7 cellular contexts compared by ENCODE assay signal in genomic region chr16:3282747-3283524, GRCh38. TPM values are rescaled to one million over a fixed set of nuclear protein-coding genes. Genes with fewer than 3 reads are reported as not detected.
DNase-seq lines count a peak whose midpoint lies in the region; ATAC-seq, FAIRE-seq and TF ChIP-seq lines count a peak whose summit lies in the region.

TSS of gene ZNF263 (plus strand) at chr16:3283491. CDS start at chr16:3283819, 328 bp downstream.

- 0 to 1% methylated on average over 21 to 68 of the region's 70 CpGs for WGBS in body of pancreas, 2 donors
- 0% methylated on average over 70 of the region's 70 CpGs for WGBS in sigmoid colon, 2 donors

- H3K36me3 ChIP-seq in body of pancreas (replicated peaks in 1 of 2; ENCODE audit: insufficient read depth in 1 of 2, low read depth in 2 of 2): peaks cover 0 to 6% of the 10 kb centered on the region in 2 donors
- peaks cover 0 to 25% (median 17%) of the 10 kb centered on the region in 4 donors for H3K36me3 ChIP-seq in sigmoid colon

- H3K9me3 ChIP-seq in body of pancreas (peaks cover 0 to 3% (median 0%) of the 10 kb centered on the region in 3 donors), sigmoid colon (peaks cover 0 to 6% (median 0%) of the 10 kb centered on the region in 4 donors)

- FAIRE-seq in TTC549 (lab: Jason Lieb, UNC): peak; percentile 90

- H3K27me3 ChIP-seq in body of pancreas (no peaks in the 10 kb centered on the region), sigmoid colon (no peaks in the 10 kb centered on the region)

- TF ChIP-seq CTCF in body of pancreas (IDR thresholded peaks at IDR 0.05): peak in 3 of 7 experiments; percentile 3 to 37 (median 13)
- TF ChIP-seq CTCF in sigmoid colon (IDR thresholded peaks at IDR 0.05): no peak

- H3K27ac ChIP-seq in body of pancreas (peak within 1 kb of the TSS; percentile 98 to 100 (median 100)), sigmoid colon (peak within 1 kb of the TSS; percentile 94 to 100 (median 99))

- TF ChIP-seq EP300 in sigmoid colon (IDR thresholded peaks at IDR 0.05): peak in 1 of 4 donors; percentile 28

- peak; percentile 74 for ATAC-seq in GM18520 (IDR thresholded peaks at IDR 0.05; ENCODE audit: unreplicated experiment)
- peak; percentile 67 for ATAC-seq in HG03064 (IDR thresholded peaks at IDR 0.05; ENCODE audit: low read depth, unreplicated experiment)
- peak; percentile 96 for ATAC-seq in body of pancreas

- intact Hi-C loops in body of pancreas (cut with DNase I) (no loop called here), sigmoid colon (cut with DNase I) (loop anchor here (1.0 to 5.0 kb wide), 8 partner anchors 19 to 262 kb away; partner anchors contain the start of genes CLUAP1, TIGD7, TNFRSF12A and ZNF200)

- TF ChIP-seq POLR2A in body of pancreas (IDR thresholded peaks at IDR 0.05) (peak; percentile 65 to 88 (median 85)), sigmoid colon (IDR thresholded peaks at IDR 0.05) (peak; percentile 23 to 68)

- DNase-seq in NCI-H2107 treated with DMSO at 0.1 percent for 48 hours (lab: John Stamatoyannopoulos, UW; ENCODE audit: unreplicated experiment): peak; percentile 98
- DNase-seq in body of pancreas: peak; percentile 94 to 97 (median 96)
- peak; percentile 87 for DNase-seq in iPS DF 4.7 (ENCODE audit: extremely low read depth, low spot score)
- peak; percentile 98 for DNase-seq in sigmoid colon

- H3K4me1 ChIP-seq in body of pancreas (peaks cover 38% of the 10 kb centered on the region), sigmoid colon (peaks cover 0 to 37% (median 29%) of the 10 kb centered on the region in 4 donors)

- H3K4me3 ChIP-seq in body of pancreas: peak within 1 kb of the TSS; percentile 83 to 87
- H3K4me3 ChIP-seq in sigmoid colon: peak within 1 kb of the TSS; percentile 68 to 99 (median 96)

RNA-seq across cellular contexts. Expression of gene ZNF263, which starts in this region (rescaled TPM):
- total RNA-seq in body of pancreas (10 to 100 TPM; 19.8 to 31.1 TPM), sigmoid colon (10 to 100 TPM; 27.5 to 51.3 (median 33.4) TPM)
- polyA plus RNA-seq in sigmoid colon: 10 to 100 TPM in 2 of 3 donors, 1 to 10 TPM in 1; 9.7 to 17.2 (median 15.0) TPM

Comparison
In these comparisons a context has a peak if more than half of its experiments do, and no peak if none do; other contexts are left out.
1. Peak in every context shown above with its lines: DNase-seq, ATAC-seq, H3K4me3 ChIP-seq and H3K27ac ChIP-seq.